1 cellular context compared by ENCODE assay signal in genomic region chr14:91519239-91520036, GRCh38.
TF ChIP-seq lines count a peak whose summit lies in the region.

No MANE protein-coding gene starts in this region.

TF ChIP-seq in HepG2, 621 proteins besides CTCF, POLR2A, EP300 and RAD21 (continued from another document and continues in another):
- no peak for TF ChIP-seq MYPOP (CRISPR knock-in tag; IDR thresholded peaks at IDR 0.05)
- TF ChIP-seq CHD4 (IDR thresholded peaks at IDR 0.05; ENCODE audit: borderline replicate concordance, low read length): peak; percentile 64; the same call in 1 of the 2 replicates
- TF ChIP-seq KLF9 (CRISPR knock-in tag; IDR thresholded peaks at IDR 0.05; ENCODE audit: low read depth): no peak
- TF ChIP-seq ZNF276 (CRISPR knock-in tag; IDR thresholded peaks at IDR 0.05; ENCODE audit: low read depth): no peak
- TF ChIP-seq ASH2L (IDR thresholded peaks at IDR 0.05; ENCODE audit: insufficient read length, low read depth, low read length): peak; percentile 38
- no peak for TF ChIP-seq PRDM15 (CRISPR knock-in tag; IDR thresholded peaks at IDR 0.05)
- no peak for TF ChIP-seq SATB2 (CRISPR knock-in tag; IDR thresholded peaks at IDR 0.05)
- no peak for TF ChIP-seq ZNF598 (CRISPR knock-in tag; IDR thresholded peaks at IDR 0.05; ENCODE audit: borderline replicate concordance)
- TF ChIP-seq FLYWCH1 (CRISPR knock-in tag; IDR thresholded peaks at IDR 0.05): no peak
- no peak for TF ChIP-seq ZSCAN31 (CRISPR knock-in tag; IDR thresholded peaks at IDR 0.05; ENCODE audit: low read depth)
- no peak for TF ChIP-seq SOX6 (IDR thresholded peaks at IDR 0.05)
- TF ChIP-seq SOX6 (CRISPR knock-in tag; IDR thresholded peaks at IDR 0.05): peak; percentile 61; the same call in 1 of the 2 replicates
- TF ChIP-seq RBAK (CRISPR knock-in tag; IDR thresholded peaks at IDR 0.05): no peak
- no peak for TF ChIP-seq TGIF2 (CRISPR knock-in tag; IDR thresholded peaks at IDR 0.05)
- TF ChIP-seq ZFY (CRISPR knock-in tag; IDR thresholded peaks at IDR 0.05): no peak
- TF ChIP-seq RXRB (CRISPR knock-in tag; IDR thresholded peaks at IDR 0.05; ENCODE audit: borderline replicate concordance): 0 out of 2 replicates have a peak, but pooled peaks have one; percentile 33
- TF ChIP-seq ZC3H4 (CRISPR knock-in tag; IDR thresholded peaks at IDR 0.05; ENCODE audit: borderline replicate concordance): no peak
- peak; percentile 33; the same call in 1 of the 2 replicates for TF ChIP-seq NR2C2 (CRISPR knock-in tag; IDR thresholded peaks at IDR 0.05; ENCODE audit: borderline replicate concordance)
- TF ChIP-seq ZNF780A (CRISPR knock-in tag; IDR thresholded peaks at IDR 0.05): no peak
- TF ChIP-seq PAXIP1 (CRISPR knock-in tag; conservative IDR thresholded peaks at IDR 0.05): peak; percentile 72
- no peak for TF ChIP-seq PLRG1 (conservative IDR thresholded peaks at IDR 0.05)
- TF ChIP-seq ZBTB25 (CRISPR knock-in tag; IDR thresholded peaks at IDR 0.05): no peak
- peak; percentile 89 for TF ChIP-seq NCOR1 (IDR thresholded peaks at IDR 0.05; ENCODE audit: borderline replicate concordance, low read length)
- no peak for TF ChIP-seq ZNF235 (CRISPR knock-in tag; IDR thresholded peaks at IDR 0.05; ENCODE audit: borderline replicate concordance)
- TF ChIP-seq AGO1 (IDR thresholded peaks at IDR 0.05; ENCODE audit: low read depth, low read length, poor library complexity, severe bottlenecking): no peak
- TF ChIP-seq ZNF44 (CRISPR knock-in tag; IDR thresholded peaks at IDR 0.05): no peak
- TF ChIP-seq ZFAT (CRISPR knock-in tag; conservative IDR thresholded peaks at IDR 0.05): no peak
- TF ChIP-seq KAT7 (CRISPR knock-in tag; IDR thresholded peaks at IDR 0.05; ENCODE audit: borderline replicate concordance): no peak
- TF ChIP-seq ZNF331 (CRISPR knock-in tag; IDR thresholded peaks at IDR 0.05): peak; percentile 21; the same call in 1 of the 2 replicates
- TF ChIP-seq GABPA (IDR thresholded peaks at IDR 0.05; ENCODE audit: low read depth, low read length): no peak
- TF ChIP-seq GABPA (CRISPR knock-in tag; IDR thresholded peaks at IDR 0.05; ENCODE audit: low read depth): no peak
- no peak for TF ChIP-seq SIN3A (IDR thresholded peaks at IDR 0.05; ENCODE audit: borderline replicate concordance, low read depth, low read length)
- 0 out of 2 replicates have a peak, but pooled peaks have one; percentile 57 for TF ChIP-seq TRIM24 (CRISPR knock-in tag; IDR thresholded peaks at IDR 0.05)
- TF ChIP-seq ZNF619 (CRISPR knock-in tag; IDR thresholded peaks at IDR 0.05): no peak
- no peak for TF ChIP-seq SETDB1 (CRISPR knock-in tag; IDR thresholded peaks at IDR 0.05; ENCODE audit: borderline replicate concordance)
- no peak for TF ChIP-seq FOXO4 (CRISPR knock-in tag; conservative IDR thresholded peaks at IDR 0.05)
- TF ChIP-seq ZNF460 (CRISPR knock-in tag; IDR thresholded peaks at IDR 0.05; ENCODE audit: borderline replicate concordance): peak; percentile 89
- peak; percentile 30; the same call in 1 of the 2 replicates for TF ChIP-seq HMG20A (CRISPR knock-in tag; IDR thresholded peaks at IDR 0.05; ENCODE audit: borderline replicate concordance)
- TF ChIP-seq ZNF414 (CRISPR knock-in tag; IDR thresholded peaks at IDR 0.05): peak; percentile 70; the same call in 1 of the 2 replicates
- no peak for TF ChIP-seq SCMH1 (CRISPR knock-in tag; IDR thresholded peaks at IDR 0.05; ENCODE audit: borderline replicate concordance)
- TF ChIP-seq ZNF792 (CRISPR knock-in tag; IDR thresholded peaks at IDR 0.05): no peak
- no peak for TF ChIP-seq ZNF660 (CRISPR knock-in tag; IDR thresholded peaks at IDR 0.05; ENCODE audit: borderline replicate concordance, low read depth)
- TF ChIP-seq TCF7L2 (IDR thresholded peaks at IDR 0.05; ENCODE audit: low read depth, low read length): no peak
- TF ChIP-seq CENPBD1 (CRISPR knock-in tag; IDR thresholded peaks at IDR 0.05; ENCODE audit: borderline replicate concordance, low read depth): no peak
- TF ChIP-seq THAP7 (CRISPR knock-in tag; IDR thresholded peaks at IDR 0.05): no peak
- peak; percentile 48; the same call in 1 of the 2 replicates for TF ChIP-seq GATAD2A (CRISPR knock-in tag; IDR thresholded peaks at IDR 0.05)
- peak; percentile 91 for TF ChIP-seq HNF4G (IDR thresholded peaks at IDR 0.05; ENCODE audit: borderline replicate concordance, low read depth, low read length)
- peak; percentile 47; the same call in 1 of the 2 replicates for TF ChIP-seq HNF4G (CRISPR knock-in tag; IDR thresholded peaks at IDR 0.05; ENCODE audit: borderline replicate concordance, low read depth)
- no peak for TF ChIP-seq NCOA1 (CRISPR knock-in tag; IDR thresholded peaks at IDR 0.05)
- peak; percentile 66; the same call in 1 of the 2 replicates for TF ChIP-seq ZMYM2 (CRISPR knock-in tag; IDR thresholded peaks at IDR 0.05)
- no peak for TF ChIP-seq FOXA1 (IDR thresholded peaks at IDR 0.05)
- no peak for TF ChIP-seq FOXA1 (CRISPR knock-in tag; IDR thresholded peaks at IDR 0.05)
- TF ChIP-seq POLR2G (IDR thresholded peaks at IDR 0.05; ENCODE audit: low read depth, low read length): no peak
- TF ChIP-seq ZNF543 (CRISPR knock-in tag; IDR thresholded peaks at IDR 0.05): no peak
- no peak for TF ChIP-seq IRF1 (CRISPR knock-in tag; IDR thresholded peaks at IDR 0.05; ENCODE audit: low read depth)
